Comparison of ENCODE assay signal across 17 cellular contexts in the genomic region with DNA sequence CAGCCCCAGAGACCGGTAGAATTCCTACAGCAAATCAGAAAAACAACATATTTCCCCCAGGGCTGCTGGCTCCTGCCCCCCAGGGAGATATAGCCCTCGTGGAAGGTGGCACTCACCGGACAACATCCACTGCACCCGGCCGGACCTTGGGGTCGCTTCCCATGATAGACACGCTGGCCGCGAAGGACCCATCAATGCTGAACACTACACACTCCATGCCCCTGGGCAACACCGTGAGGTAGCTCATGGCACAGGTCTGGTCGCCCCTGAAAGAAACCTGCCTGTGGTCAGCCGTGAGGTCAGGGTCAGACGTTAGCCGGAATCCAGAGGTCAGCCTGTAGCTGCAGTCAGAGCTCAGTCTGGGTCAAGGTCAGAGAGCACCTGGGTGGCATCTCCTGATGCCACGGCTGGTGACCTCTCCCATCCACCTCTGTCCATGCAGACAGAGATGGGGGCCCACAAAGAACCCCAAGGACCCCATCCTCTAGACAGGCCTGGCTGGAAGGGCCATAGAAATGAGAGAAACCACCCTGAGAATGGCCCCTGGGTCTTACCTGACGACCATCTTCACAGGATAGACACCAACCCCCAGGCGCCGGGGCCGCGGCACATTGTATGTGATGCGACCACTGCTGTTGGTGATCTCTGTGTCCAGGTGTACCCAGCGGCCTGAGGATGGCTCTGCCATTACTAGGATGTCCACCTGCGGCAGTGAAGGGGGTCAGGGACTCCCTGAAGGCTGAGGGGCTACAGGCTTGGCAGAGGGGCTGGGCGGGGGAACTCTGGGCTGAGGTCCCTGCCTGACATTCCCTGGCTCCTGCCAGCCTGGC. TPM values are rescaled to one million over a fixed set of nuclear protein-coding genes. Genes with fewer than 3 reads are reported as not detected.
A peak's percentile ranks its signal among the peaks of the same experiment; 100 is the strongest.
DNase-seq lines count a peak whose midpoint lies in the region; ATAC-seq and TF ChIP-seq lines count a peak whose summit lies in the region.
"Had no signal": no experiment of that assay in that cellular context is flagged by ENCODE, and none has a peak within 500 bp of the region (broad histone marks: within the 10 kb centered on the region; RNA-seq: fewer than 3 reads in every experiment).

No MANE protein-coding gene starts in this region.

- H4K91ac ChIP-seq in H9 (ENCODE audit: insufficient read length, low read depth, low read length), result no peak overlapping the region
- H4K91ac ChIP-seq in neuronal stem cell (ENCODE audit: low read depth, low read length, poor library complexity), result no peak overlapping the region

- no peak overlapping the region for H4K5ac ChIP-seq in H9 (ENCODE audit: insufficient read length, low read depth, low read length)

- peaks cover 0 to 3% of the 10 kb centered on the region in 2 experiments; a peak in 2 of 5 replicates for H3K9me3 Mint-ChIP-seq in H9
- H3K9me3 Mint-ChIP-seq: CD4-positive, CD25-positive, alpha-beta regulatory T cell had no signal

- no peak overlapping the region for H2AFZ ChIP-seq in H9 (ENCODE audit: low read length)
- no peak overlapping the region for H2AFZ ChIP-seq in neuronal stem cell (ENCODE audit: low read length)
- H2AFZ ChIP-seq: GM23248 had no signal

- no peak overlapping the region for H3K56ac ChIP-seq in H9 (ENCODE audit: insufficient read length, low read depth, low read length)

- H3K18ac ChIP-seq in H9 (ENCODE audit: insufficient read length, low read depth, low read length), result peak overlapping the region; percentile 3
- peak overlapping the region; percentile 53 for H3K18ac ChIP-seq in neuronal stem cell (ENCODE audit: low read length)

- H3K4me3 Mint-ChIP-seq in H9, result no peak overlapping the region
- H3K4me3 Mint-ChIP-seq: CD4-positive, CD25-positive, alpha-beta regulatory T cell had no signal

- no peaks in the 10 kb centered on the region for H3K23me2 ChIP-seq in H9 (ENCODE audit: insufficient read length, low read depth, low read length, poor library complexity, severe bottlenecking)

- H3K79me1 ChIP-seq in H9 (ENCODE audit: insufficient read depth, low read depth, low read length, poor library complexity, severe bottlenecking) (no peaks in the 10 kb centered on the region), neuronal stem cell (ENCODE audit: low read depth, low read length) (no peaks in the 10 kb centered on the region)

- no peak overlapping the region for H3K27ac ChIP-seq in BLaER1 treated with 17β-estradiol and CSF1 and Interleukin-3, amounts not matched to agents 10 nM and 100 nM
- no peak overlapping the region for H3K27ac ChIP-seq in H9 (ENCODE audit: insufficient read length, low read depth, low read length)
- no peak overlapping the region for H3K27ac ChIP-seq in right lobe of liver
- no peak overlapping the region for H3K27ac ChIP-seq in neuronal stem cell (replicated peaks; ENCODE audit: low read length)
- H3K27ac ChIP-seq: A549, GM23248 had no signal

- H3K14ac ChIP-seq in H9 (ENCODE audit: insufficient read depth, low read length), result no peak overlapping the region; the same call in 1 of the 2 replicates
- H3K14ac ChIP-seq in neuronal stem cell (ENCODE audit: low read length), result no peak overlapping the region

- no peak overlapping the region for H3T11ph ChIP-seq in H9 (ENCODE audit: low read length)

- H2BK20ac ChIP-seq in H9 (ENCODE audit: low read depth, low read length, poor library complexity, severe bottlenecking), result no peak overlapping the region

- no peak overlapping the region for H4K8ac ChIP-seq in H9 (replicated peaks; ENCODE audit: insufficient read length, low read depth, low read length)
- no peak overlapping the region for H4K8ac ChIP-seq in neuronal stem cell (ENCODE audit: low read depth, low read length)

- peaks cover 3% of the 10 kb centered on the region for H3K27me3 Mint-ChIP-seq in H9 (ENCODE audit: low read depth)
- H3K27me3 Mint-ChIP-seq: CD4-positive, CD25-positive, alpha-beta regulatory T cell had no signal

- H2BK120ac ChIP-seq in H9 (ENCODE audit: low read depth, low read length, poor library complexity, severe bottlenecking), result no peak overlapping the region
- H2BK120ac ChIP-seq in neuronal stem cell (ENCODE audit: low read depth, low read length), result peak overlapping the region; percentile 78

- H3K79me2 ChIP-seq in H9 (ENCODE audit: insufficient read depth, low read length), result no peaks in the 10 kb centered on the region

- H2AK5ac ChIP-seq in H9 (ENCODE audit: insufficient read length, low read length), result no peak overlapping the region
- H2AK5ac ChIP-seq in neuronal stem cell (ENCODE audit: low read depth, low read length), result peak overlapping the region; percentile 88

- H2BK5ac ChIP-seq in H9 (ENCODE audit: insufficient read length, low read length) (no peak overlapping the region), neuronal stem cell (ENCODE audit: low read length) (peak overlapping the region; percentile 40)

- no peak overlapping the region for H3K9ac ChIP-seq in BLaER1 treated with 17β-estradiol and CSF1 and Interleukin-3, amounts not matched to agents 10 nM and 100 nM
- no peak overlapping the region for H3K9ac ChIP-seq in H9 (ENCODE audit: extremely low read depth, insufficient read length, low read length)
- no peak overlapping the region for H3K9ac ChIP-seq in neuronal stem cell (ENCODE audit: low read depth, low read length, poor library complexity)
- H3K9ac ChIP-seq: GM23248 had no signal

- TF ChIP-seq POLR2A in right lobe of liver (IDR thresholded peaks at IDR 0.05), result no peak

- ATAC-seq in right lobe of liver (no peak), HG02678 (IDR thresholded peaks at IDR 0.05; ENCODE audit: unreplicated experiment) (no peak)
- ATAC-seq: A549, GM12878 had no signal

- no CpG with 5 or more reads among the region's 24 CpGs for WGBS in H9 (ENCODE audit: extremely low coverage, insufficient read length, low lambda C conversion rate)
- 75% methylated on average over 5 of the region's 24 CpGs for WGBS in right lobe of liver (ENCODE audit: insufficient coverage, low coverage, low lambda C conversion rate, missing lambda C conversion rate)
- WGBS in neuronal stem cell (ENCODE audit: extremely low coverage in 2 of 2, insufficient read length in 2 of 2, insufficient replicate concordance in 1 of 2), 2 donors, result no CpG with 5 or more reads among the region's 24 CpGs

- H3K4me3 ChIP-seq in BLaER1 treated with 17β-estradiol and CSF1 and Interleukin-3, amounts not matched to agents 10 nM and 100 nM, result no peak overlapping the region
- H3K4me3 ChIP-seq in right lobe of liver (no peak overlapping the region), neuronal stem cell (ENCODE audit: low read length in 2 of 2) (no peak overlapping the region)
- H3K4me3 ChIP-seq: A549, GM12878, GM23248 had no signal

- H2BK15ac ChIP-seq in H9 (ENCODE audit: low read depth, low read length) (no peak overlapping the region), neuronal stem cell (ENCODE audit: low read length) (peak overlapping the region; percentile 57)

- no peaks in the 10 kb centered on the region for H4K20me1 ChIP-seq in BLaER1 treated with 17β-estradiol and CSF1 and Interleukin-3, amounts not matched to agents 10 nM and 100 nM
- no peaks in the 10 kb centered on the region for H4K20me1 ChIP-seq in H9 (ENCODE audit: control insufficient read depth, insufficient read depth, insufficient read length)

- H3K36me3 Mint-ChIP-seq in H9 (ENCODE audit: insufficient read depth in 1 of 3, low read depth in 3 of 3), result no peaks in the 10 kb centered on the region; a peak in 2 of 7 replicates
- H3K36me3 Mint-ChIP-seq: CD4-positive, CD25-positive, alpha-beta regulatory T cell had no signal

- intact Hi-C loops in right lobe of liver (cut with DNase I), result no loop called here

- peaks cover 0 to 4% (median 0%) of the 10 kb centered on the region in 11 experiments; a peak in 2 of 22 replicates for H3K9me3 ChIP-seq in BLaER1 treated with 17β-estradiol and CSF1 and Interleukin-3, amounts not matched to agents 10 nM and 100 nM (replicated peaks in 1 of 11)
- H3K9me3 ChIP-seq in H9 (ENCODE audit: control insufficient read depth, low read depth, low read length), result no peaks in the 10 kb centered on the region
- no peaks in the 10 kb centered on the region for H3K9me3 ChIP-seq in right lobe of liver
- peaks cover 0 to 5% of the 10 kb centered on the region in 2 donors for H3K9me3 ChIP-seq in neuronal stem cell (replicated peaks in 1 of 2; ENCODE audit: control insufficient read depth in 2 of 2, insufficient read depth in 1 of 2, low read depth in 1 of 2, low read length in 2 of 2)
- H3K9me3 ChIP-seq: BE2C had no signal

- H3K4me1 Mint-ChIP-seq in H9, result peaks cover 23 to 43% of the 10 kb centered on the region in 2 experiments

- TF ChIP-seq CTCF in H9 (conservative IDR thresholded peaks at IDR 0.05), result no peak
- TF ChIP-seq CTCF in right lobe of liver (IDR thresholded peaks at IDR 0.05), result no peak

- no peak overlapping the region; a peak in 1 of 7 replicates for H3K27ac Mint-ChIP-seq in H9

- H3K4me2 ChIP-seq in BLaER1 treated with 17β-estradiol and CSF1 and Interleukin-3, amounts not matched to agents 10 nM and 100 nM, result peak overlapping the region in 8 of 11 experiments; percentile 7 to 42 (median 25); a peak in 6 of 22 replicates
- H3K4me2 ChIP-seq in H9 (ENCODE audit: insufficient read depth, insufficient read length, low read length) (no peak overlapping the region), neuronal stem cell (ENCODE audit: insufficient read depth, low read length, poor library complexity, severe bottlenecking) (no peak overlapping the region)
- H3K4me2 ChIP-seq: A549 had no signal

- no peaks in the 10 kb centered on the region for H3K27me3 ChIP-seq in BLaER1 treated with 17β-estradiol and CSF1 and Interleukin-3, amounts not matched to agents 10 nM and 100 nM
- H3K27me3 ChIP-seq in H9 (ENCODE audit: insufficient read depth, low read length) (no peaks in the 10 kb centered on the region; the same call in 1 of the 2 replicates), right lobe of liver (no peaks in the 10 kb centered on the region), neuronal stem cell (ENCODE audit: control insufficient read depth in 3 of 3, insufficient read depth in 3 of 3, low read depth in 1 of 3, low read length in 3 of 3) (no peaks in the 10 kb centered on the region)
- H3K27me3 ChIP-seq: BE2C had no signal

- H2BK12ac ChIP-seq in H9 (ENCODE audit: insufficient read length, low read depth, low read length), result no peak overlapping the region
- peak overlapping the region; percentile 61 for H2BK12ac ChIP-seq in neuronal stem cell (ENCODE audit: low read length)

- peaks cover 5 to 12% (median 8%) of the 10 kb centered on the region in 10 experiments; a peak in 13 of 20 replicates for H3K4me1 ChIP-seq in BLaER1 treated with 17β-estradiol and CSF1 and Interleukin-3, amounts not matched to agents 10 nM and 100 nM
- H3K4me1 ChIP-seq in H9 (ENCODE audit: insufficient read depth, low read length) (peaks cover 8% of the 10 kb centered on the region; the same call in 1 of the 2 replicates), right lobe of liver (no peaks in the 10 kb centered on the region), neuronal stem cell (ENCODE audit: control insufficient read depth in 2 of 2, insufficient read depth in 1 of 2, low read depth in 1 of 2, low read length in 2 of 2) (peaks cover 22 to 24% of the 10 kb centered on the region in 2 donors)
- H3K4me1 ChIP-seq: A549, BE2C had no signal

- H3K36me3 ChIP-seq in BLaER1 treated with 17β-estradiol and CSF1 and Interleukin-3, amounts not matched to agents 10 nM and 100 nM, result no peaks in the 10 kb centered on the region
- H3K36me3 ChIP-seq in right lobe of liver (no peaks in the 10 kb centered on the region), neuronal stem cell (replicated peaks in 1 of 2; ENCODE audit: control insufficient read depth in 2 of 2, insufficient read depth in 2 of 2, low read length in 2 of 2) (no peaks in the 10 kb centered on the region)
- H3K36me3 ChIP-seq: BE2C had no signal

- no peak overlapping the region for H3K4ac ChIP-seq in H9 (ENCODE audit: low read depth, low read length)
- H3K4ac ChIP-seq in neuronal stem cell (ENCODE audit: low read length), result no peak overlapping the region

- no peak overlapping the region for H3K23ac ChIP-seq in H9 (ENCODE audit: insufficient read length, low read depth, low read length)
- no peak overlapping the region for H3K23ac ChIP-seq in neuronal stem cell (ENCODE audit: low read depth, low read length, poor library complexity)

- DNase-seq in H9 (no peak), right lobe of liver (peak in 2 of 3 donors; percentile 14 to 44), neuronal stem cell (ENCODE audit: low spot score) (no peak), DMS153 treated with DMSO at 0.1 percent for 48 hours (lab: John Stamatoyannopoulos, UW; ENCODE audit: unreplicated experiment) (no peak), NCI-H510A treated with DMSO at 0.1 percent for 48 hours (lab: John Stamatoyannopoulos, UW) (no peak), NCI-H187 treated with DMSO at 0.1 percent for 48 hours (lab: John Stamatoyannopoulos, UW) (no peak)
- DNase-seq: BE2C; CD4-positive, CD25-positive, alpha-beta regulatory T cell; GM23248; H7 had no signal

RNA-seq across cellular contexts. Expression of a gene that starts 19.6 kb away (rescaled TPM):
- 91.6 and 92.5 TPM in 2 replicates for total RNA-seq in H9 (2021)
- under 1 TPM in 2 of 6 experiments, not detected in 4; 0.18 to 0.37 TPM for total RNA-seq in right lobe of liver
- polyA plus RNA-seq in neuronal stem cell (2013, experiment 1 of 2), result 103 TPM
- polyA plus RNA-seq in neuronal stem cell (2013, experiment 2 of 2), result 98.6 TPM
- total RNA-seq: CD4-positive, CD25-positive, alpha-beta regulatory T cell had no signal

RNA-seq across cellular contexts. Expression of a gene that starts 28.9 kb away (rescaled TPM):
- 0.24 and 0.57 TPM in 2 replicates for total RNA-seq in H9 (2021)
- total RNA-seq in right lobe of liver, result not detected
- polyA plus RNA-seq in neuronal stem cell (2013, experiment 1 of 2), result 0.26 TPM
- 0.35 TPM for polyA plus RNA-seq in neuronal stem cell (2013, experiment 2 of 2)
- total RNA-seq: CD4-positive, CD25-positive, alpha-beta regulatory T cell; Daoy; GM12878; GM23248; HT1080 had no signal
- polyA plus RNA-seq: A549; AG04450; CD4-positive, CD25-positive, alpha-beta regulatory T cell; GM12878; GM23248 had no signal

Comparison
In these comparisons a context has a peak if more than half of its experiments do, and no peak if none do; other contexts are left out.
1. H3K4me2 ChIP-seq: peak in BLaER1 treated with 17β-estradiol and CSF1 and Interleukin-3, amounts not matched to agents 10 nM and 100 nM (8 of 11); none in H9 (single experiment) and neuronal stem cell (single experiment).
2. DNase-seq: peak in right lobe of liver (2 of 3); none in H9 (single experiment), neuronal stem cell (single experiment), DMS153 treated with DMSO at 0.1 percent for 48 hours (single experiment), NCI-H510A treated with DMSO at 0.1 percent for 48 hours (single experiment) and NCI-H187 treated with DMSO at 0.1 percent for 48 hours (single experiment).
3. RNA of a gene that starts 19.6 kb away (total RNA-seq): 91.6 to 92.5 TPM in H9; 0.18 to 0.37 TPM in right lobe of liver; every median in the first group is over 10 times any median in the second.